In genomic region chr7:141151726-141152125, GRCh38 we compare ENCODE assay signal across 1 cellular context.
TF ChIP-seq lines count a peak whose summit lies in the region.

No MANE protein-coding gene starts in this region.

TF ChIP-seq in HEK293, 187 proteins besides CTCF, POLR2A, EP300 and RAD21 (continued from another document):
- no peak for TF ChIP-seq KLF17 (tag by site-specific recombination; IDR thresholded peaks at IDR 0.05)
